ENCODE assay signal across 1 cellular context in genomic region chr11:44531116-44531504, GRCh38.
TF ChIP-seq lines count a peak whose summit lies in the region.

No MANE protein-coding gene starts in this region.

TF ChIP-seq in K562, 482 proteins besides CTCF, POLR2A, EP300 and RAD21 (continued from another document and continues in another):
- no peak for TF ChIP-seq SFPQ (IDR thresholded peaks at IDR 0.05; ENCODE audit: low read depth, low read length)
- TF ChIP-seq E2F8 (IDR thresholded peaks at IDR 0.05; ENCODE audit: low read depth, partially characterized antibody): no peak
- TF ChIP-seq ZSCAN29 (IDR thresholded peaks at IDR 0.05): no peak
- TF ChIP-seq MTF1 (CRISPR knock-in tag; IDR thresholded peaks at IDR 0.05; ENCODE audit: borderline replicate concordance): no peak
- no peak for TF ChIP-seq AFF1 (IDR thresholded peaks at IDR 0.05; ENCODE audit: low read depth in 1 of 2, partially characterized antibody in 2 of 2)
- no peak for TF ChIP-seq ZNF407 (IDR thresholded peaks at IDR 0.05; ENCODE audit: low read depth)
- TF ChIP-seq OTX1 (CRISPR knock-in tag; IDR thresholded peaks at IDR 0.05): peak; percentile 67; the same call in 1 of the 2 replicates
- TF ChIP-seq NFYB (IDR thresholded peaks at IDR 0.05; ENCODE audit: extremely low read depth, insufficient read length): no peak
- TF ChIP-seq ZKSCAN3 (CRISPR knock-in tag; IDR thresholded peaks at IDR 0.05): no peak
- TF ChIP-seq PML (IDR thresholded peaks at IDR 0.05; ENCODE audit: low read length): peak; percentile 60; the same call in 1 of the 2 replicates
- no peak for TF ChIP-seq HDAC6 (IDR thresholded peaks at IDR 0.05; ENCODE audit: low read depth, low read length)
- no peak for TF ChIP-seq CTCFL (IDR thresholded peaks at IDR 0.05; ENCODE audit: borderline replicate concordance, insufficient read depth, low read depth, low read length, poor library complexity, severe bottlenecking)
- TF ChIP-seq HMBOX1 (IDR thresholded peaks at IDR 0.05): no peak
- TF ChIP-seq TFE3 (CRISPR knock-in tag; IDR thresholded peaks at IDR 0.05): no peak
- no peak for TF ChIP-seq CHCHD3 (CRISPR knock-in tag; IDR thresholded peaks at IDR 0.05)
- TF ChIP-seq RBM17 (IDR thresholded peaks at IDR 0.05; ENCODE audit: borderline replicate concordance, low read depth, low read length): no peak
- no peak for TF ChIP-seq RNF219 (CRISPR knock-in tag; IDR thresholded peaks at IDR 0.05)
- no peak for TF ChIP-seq POU5F1 (IDR thresholded peaks at IDR 0.05; ENCODE audit: borderline replicate concordance, low read depth, low read length, partially characterized antibody)
- no peak for TF ChIP-seq SAFB (IDR thresholded peaks at IDR 0.05; ENCODE audit: borderline replicate concordance, low read depth, low read length)
- TF ChIP-seq ZNF124 (CRISPR knock-in tag; IDR thresholded peaks at IDR 0.05): no peak
- TF ChIP-seq TCFL5 (CRISPR knock-in tag; conservative IDR thresholded peaks at IDR 0.05): no peak; the same call in 1 of the 2 replicates
- no peak for TF ChIP-seq KAT8 (IDR thresholded peaks at IDR 0.05; ENCODE audit: low read depth)
- TF ChIP-seq SAP30 (IDR thresholded peaks at IDR 0.05; ENCODE audit: borderline replicate concordance, insufficient read depth, low read depth, low read length, poor library complexity, severe bottlenecking): no peak
- TF ChIP-seq NR4A1 (CRISPR knock-in tag; IDR thresholded peaks at IDR 0.05): peak; percentile 73; the same call in 1 of the 2 replicates
- peak; percentile 84 for TF ChIP-seq NR4A1 (tag; IDR thresholded peaks at IDR 0.05)
- no peak for TF ChIP-seq CBX1 (IDR thresholded peaks at IDR 0.05; ENCODE audit: low read depth)
- 0 out of 2 replicates have a peak, but pooled peaks have one; percentile 12 for TF ChIP-seq NR2C1 (IDR thresholded peaks at IDR 0.05)
- no peak; the same call in none of the 2 replicates for TF ChIP-seq NR2C1 (tag; IDR thresholded peaks at IDR 0.05)
